ENCODE assay signal across 9 cellular contexts in genomic region chr6:131182991-131183425, GRCh38. TPM values are rescaled to one million over a fixed set of nuclear protein-coding genes. Genes with fewer than 3 reads are reported as not detected.
A peak's percentile ranks its signal among the peaks of the same experiment; 100 is the strongest.
DNase-seq lines count a peak whose midpoint lies in the region; ATAC-seq, FAIRE-seq and TF ChIP-seq lines count a peak whose summit lies in the region.
"Had no signal": no experiment of that assay in that cellular context is flagged by ENCODE, and none has a peak within 500 bp of the region (broad histone marks: within the 10 kb centered on the region; RNA-seq: fewer than 3 reads in every experiment).

No MANE protein-coding gene starts in this region.

- H3K9me2 ChIP-seq in PC-3 (replicated peaks; ENCODE audit: low read length), result no peaks in the 10 kb centered on the region

- H3K79me1 ChIP-seq in mesendoderm (ENCODE audit: low read length), result no peaks in the 10 kb centered on the region

- H3K27me3 ChIP-seq in H7 (ENCODE audit: control insufficient read depth, insufficient read depth, low read length) (no peaks in the 10 kb centered on the region; the same call in 1 of the 2 replicates), PC-3 (ENCODE audit: low read length) (no peaks in the 10 kb centered on the region), bronchial epithelial cell (ENCODE audit: control insufficient read depth, insufficient read depth, low read length) (no peaks in the 10 kb centered on the region), mesendoderm (ENCODE audit: insufficient read depth, low read length, poor library complexity) (no peaks in the 10 kb centered on the region), thyroid gland (no peaks in the 10 kb centered on the region)

- H3K79me2 ChIP-seq in PC-3 (ENCODE audit: low read length), result no peaks in the 10 kb centered on the region
- no peaks in the 10 kb centered on the region for H3K79me2 ChIP-seq in mesendoderm (ENCODE audit: control insufficient read depth, insufficient read depth, low read length)
- H3K79me2 ChIP-seq: parathyroid adenoma had no signal

- no TSS peak for BruUV-seq in PC-3 (replicated peaks; lab: Mats Ljungman, UMichigan)

- no peak overlapping the region for H2BK120ac ChIP-seq in mesendoderm (ENCODE audit: low read depth, low read length)

- POLR2A ChIA-PET in PC-3 (lab: Charles Lee; ENCODE audit: unreplicated experiment), result interaction anchor here (0.7 kb wide), 1 partner anchor 301 kb away, joined by 4 read pairs; no protein-coding TSS in a partner anchor

- CTCF ChIA-PET in PC-3 (lab: Charles Lee), result no interaction called here

- peak overlapping the region; percentile 6 for H3K56ac ChIP-seq in mesendoderm (ENCODE audit: low read length)

- H3K4me2 ChIP-seq in PC-3 (ENCODE audit: low read length) (no peak overlapping the region), mesendoderm (ENCODE audit: low read length) (no peak overlapping the region)

- H4K8ac ChIP-seq in mesendoderm (ENCODE audit: low read depth, low read length), result no peak overlapping the region

- H3K4ac ChIP-seq in mesendoderm (ENCODE audit: low read depth, low read length), result no peak overlapping the region

- intact Hi-C loops in PC-3 (cut with micrococcal nuclease) (loop anchor here (1.0 kb wide), 1 partner anchor 351 kb away; no protein-coding TSS in a partner anchor), thyroid gland (cut with DNase I) (no loop called here)

- H3K27ac ChIP-seq in PC-3 (ENCODE audit: low read length) (no peak overlapping the region), mesendoderm (ENCODE audit: low read depth, low read length) (no peak overlapping the region), thyroid gland (no peak overlapping the region)
- H3K27ac ChIP-seq: parathyroid adenoma had no signal

- WGBS in mesendoderm (ENCODE audit: extremely low coverage, insufficient coverage, low lambda C conversion rate), result no CpG with 5 or more reads among the region's 5 CpGs
- 53 to 56% methylated on average over 5 of the region's 5 CpGs for WGBS in thyroid gland, 2 donors

- no peak overlapping the region for H2BK5ac ChIP-seq in mesendoderm (ENCODE audit: low read length)

- no peaks in the 10 kb centered on the region for H3F3A ChIP-seq in PC-3 (ENCODE audit: low read length, unreplicated experiment)

- peak; percentile 7 for DNase-seq in DMS114 treated with DMSO at 0.1 percent for 48 hours (lab: John Stamatoyannopoulos, UW; ENCODE audit: unreplicated experiment)
- DNase-seq in H7, result peak; percentile 29
- peak; percentile 38 for DNase-seq in PC-3
- peak; percentile 44 for DNase-seq in bronchial epithelial cell (ENCODE audit: low read depth)
- DNase-seq in mesendoderm, result peak; percentile 77
- DNase-seq in SKM-1 treated with dmso at 0.1 percent for 144 hours (lab: John Stamatoyannopoulos, UW; ENCODE audit: unreplicated experiment), result no peak
- no peak for DNase-seq in thyroid gland
- no peak for DNase-seq in stimulated activated CD4-positive, alpha-beta T cell treated with anti-CD3 and anti-CD28 coated beads, Interleukin-1b, Interleukin-23, amount 100 ng/mL, for 48 hours

- H3K4me1 ChIP-seq in PC-3 (ENCODE audit: insufficient read depth, low read length), result no peaks in the 10 kb centered on the region
- H3K4me1 ChIP-seq in mesendoderm (ENCODE audit: control insufficient read depth, low read depth, low read length), result no peaks in the 10 kb centered on the region
- no peaks in the 10 kb centered on the region for H3K4me1 ChIP-seq in thyroid gland
- H3K4me1 ChIP-seq: parathyroid adenoma had no signal

- no peak overlapping the region for H2AK5ac ChIP-seq in mesendoderm (ENCODE audit: low read length)

- H3K4me3 ChIP-seq in H7 (ENCODE audit: insufficient read depth, low read depth, low read length) (no peak overlapping the region), PC-3 (ENCODE audit: low read length) (no peak overlapping the region), bronchial epithelial cell (ENCODE audit: low read depth, low read length) (no peak overlapping the region), mesendoderm (ENCODE audit: low read length) (no peak overlapping the region), thyroid gland (replicated peaks in 1 of 3) (no peak overlapping the region)

- no peak for FAIRE-seq in bronchial epithelial cell (lab: Jason Lieb, UNC)

- H3K9me3 ChIP-seq in PC-3 (ENCODE audit: low read length), result no peaks in the 10 kb centered on the region
- no peaks in the 10 kb centered on the region for H3K9me3 ChIP-seq in thyroid gland

- no peak overlapping the region for H2BK15ac ChIP-seq in mesendoderm (replicated peaks; ENCODE audit: low read depth)

- H3K36me3 ChIP-seq in H7 (replicated peaks; ENCODE audit: control insufficient read depth, insufficient read depth, low read length), result no peaks in the 10 kb centered on the region; the same call in 1 of the 2 replicates
- H3K36me3 ChIP-seq in PC-3 (ENCODE audit: low read depth, low read length), result no peaks in the 10 kb centered on the region
- no peaks in the 10 kb centered on the region for H3K36me3 ChIP-seq in bronchial epithelial cell (ENCODE audit: control insufficient read depth, insufficient read depth, low read length)
- no peaks in the 10 kb centered on the region for H3K36me3 ChIP-seq in mesendoderm (ENCODE audit: control insufficient read depth, insufficient read depth, low read length)
- peaks cover 0 to 3% of the 10 kb centered on the region in 2 donors for H3K36me3 ChIP-seq in thyroid gland

- peak; percentile 61 for TF ChIP-seq CTCF in PC-3 (conservative IDR thresholded peaks at IDR 0.05; ENCODE audit: low read depth, low read length)
- TF ChIP-seq CTCF in bronchial epithelial cell (IDR thresholded peaks at IDR 0.05; ENCODE audit: insufficient read depth, low read length, severe bottlenecking), result peak; percentile 37
- TF ChIP-seq CTCF in thyroid gland (IDR thresholded peaks at IDR 0.05), result peak in 1 of 6 experiments; percentile 33

- TF ChIP-seq POLR2A in thyroid gland (IDR thresholded peaks at IDR 0.05), result no peak

- H3K9ac ChIP-seq in PC-3 (ENCODE audit: low read length) (no peak overlapping the region), mesendoderm (ENCODE audit: low read length) (no peak overlapping the region)
- H3K9ac ChIP-seq: parathyroid adenoma had no signal

- H4K20me1 ChIP-seq in PC-3 (ENCODE audit: low read length), result no peaks in the 10 kb centered on the region

- H3K18ac ChIP-seq in mesendoderm (ENCODE audit: low read length), result no peak overlapping the region

- H3K23ac ChIP-seq in mesendoderm (ENCODE audit: low read length), result no peak overlapping the region

- no peak overlapping the region for H4K5ac ChIP-seq in mesendoderm (ENCODE audit: low read length)

- ATAC-seq in PC-3, result peak; percentile 42; the same call in 1 of the 2 replicates

- no peak overlapping the region for H2AFZ ChIP-seq in PC-3 (ENCODE audit: low read length)
- H2AFZ ChIP-seq: parathyroid adenoma had no signal

RNA-seq across cellular contexts. Expression of gene AKAP7, which starts 47.7 kb away (rescaled TPM):
- 3.9 and 7.4 TPM in 2 replicates for total RNA-seq in H7 (2014; rRNA removed; shearing (Covaris generic))
- total RNA-seq in PC-3 (2014; rRNA removed) (3.6 and 7.4 TPM in 2 replicates), bronchial epithelial cell (1.3 and 1.7 TPM in 2 replicates), thyroid gland (10 to 100 TPM; 11.7 to 19.1 (median 12.4) TPM)
- 10.4 TPM for polyA plus RNA-seq in mesendoderm (2013, experiment 1 of 2)
- polyA plus RNA-seq in mesendoderm (2013, experiment 2 of 2), result 11.5 TPM

Comparison
In these comparisons a context has a peak if more than half of its experiments do, and no peak if none do; other contexts are left out.
1. DNase-seq: peak in DMS114 treated with DMSO at 0.1 percent for 48 hours (single experiment), H7 (single experiment), PC-3 (single experiment), bronchial epithelial cell (single experiment) and mesendoderm (single experiment); none in SKM-1 treated with dmso at 0.1 percent for 144 hours (single experiment), thyroid gland (0 of 2) and stimulated activated CD4-positive, alpha-beta T cell treated with anti-CD3 and anti-CD28 coated beads, Interleukin-1b, Interleukin-23, amount 100 ng/mL, for 48 hours (single experiment).